Comparison of ENCODE assay signal across 12 cellular contexts in the genomic region with DNA sequence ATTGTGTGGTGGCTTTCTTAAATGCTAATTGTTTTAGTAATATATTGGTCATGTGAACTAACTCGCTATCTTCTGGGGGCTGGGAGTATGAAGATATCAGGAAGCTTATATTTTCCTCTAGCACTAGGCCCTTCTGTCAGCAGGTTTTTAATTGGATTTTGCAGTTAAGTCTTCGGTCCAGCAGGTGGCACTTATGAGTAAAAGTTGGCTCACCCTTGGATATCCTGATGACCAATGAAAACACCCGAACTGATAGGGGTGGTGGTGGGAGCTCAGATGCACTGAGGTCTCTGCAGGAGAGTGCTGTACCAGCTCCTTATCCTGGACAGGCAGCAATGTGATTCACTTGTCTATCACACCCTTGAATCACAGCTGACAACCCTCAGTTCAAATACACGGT.
DNase-seq lines count a peak whose midpoint lies in the region; ATAC-seq and TF ChIP-seq lines count a peak whose summit lies in the region.
"Had no signal": no experiment of that assay in that cellular context is flagged by ENCODE, and none has a peak within 500 bp of the region (broad histone marks: within the 10 kb centered on the region; RNA-seq: fewer than 3 reads in every experiment).

No MANE protein-coding gene starts in this region.

- DNase-seq in D341Med (ENCODE audit: low spot score) (peak; percentile 33), GM20000 (ENCODE audit: low spot score) (peak; percentile 1), NT2/D1 (ENCODE audit: low read depth, low spot score) (peak; percentile 9), hepatic stellate cell (ENCODE audit: low spot score) (peak; percentile 1), activated gamma-delta T cell treated with Interleukin-2 at 50 U/mL for 16 hours (no peak), lower leg skin (ENCODE audit: low spot score in 2 of 2) (no peak), pons (ENCODE audit: low spot score) (no peak)
- no peak for DNase-seq in activated CD4-positive, alpha-beta T cell treated with anti-CD3 and anti-CD28 coated beads for 36 hours
- DNase-seq: activated B cell treated with CpG ODN at 0.5 μM for 24 hours, anterior cingulate cortex, NCI-H1105 had no signal

- POLR2A ChIA-PET in activated CD4-positive, alpha-beta T cell treated with anti-CD3 and anti-CD28 coated beads for 36 hours (lab: Charles Lee), result interaction anchor here (0.6 kb wide), 1 partner anchor 642 kb away, joined by 3 read pairs; no protein-coding TSS in a partner anchor

- TF ChIP-seq CTCF in GM20000 (IDR thresholded peaks at IDR 0.05; ENCODE audit: extremely low read depth, missing control alignments), result no peak
- TF ChIP-seq CTCF in lower leg skin (IDR thresholded peaks at IDR 0.05), result no peak

- no peak overlapping the region for H3K9ac ChIP-seq in NT2/D1 (ENCODE audit: insufficient read length, low read depth)

- no peaks in the 10 kb centered on the region for H3K27me3 ChIP-seq in NT2/D1 (ENCODE audit: insufficient read depth, insufficient read length)

- H3K4me3 ChIP-seq in NT2/D1 (ENCODE audit: insufficient read length, low read depth) (no peak overlapping the region), lower leg skin (ENCODE audit: low read depth, poor library complexity, severe bottlenecking) (no peak overlapping the region)
- H3K4me3 ChIP-seq: prostate gland had no signal

- H3K4me1 ChIP-seq in NT2/D1 (ENCODE audit: insufficient read depth, insufficient read length), result no peaks in the 10 kb centered on the region
- H3K4me1 ChIP-seq: prostate gland had no signal

- H3K9me3 ChIP-seq in NT2/D1 (ENCODE audit: insufficient read depth, low read length), result no peaks in the 10 kb centered on the region
- H3K9me3 ChIP-seq: prostate gland had no signal

- intact Hi-C loops in activated CD4-positive, alpha-beta T cell treated with anti-CD3 and anti-CD28 coated beads for 36 hours (cut with DNase I, micrococcal nuclease), result no loop called here
- intact Hi-C loops in lower leg skin (cut with DNase I; ENCODE audit: low total_unique reads), result no loop called here

- H3K36me3 ChIP-seq in NT2/D1 (ENCODE audit: insufficient read depth, insufficient read length, low read length), result no peaks in the 10 kb centered on the region
- H3K36me3 ChIP-seq: prostate gland had no signal

- no peaks in the 10 kb centered on the region for H3K27me3 Mint-ChIP-seq in activated CD4-positive, alpha-beta T cell treated with anti-CD3 and anti-CD28 coated beads for 36 hours
- H3K27me3 Mint-ChIP-seq: activated B cell treated with CpG ODN at 0.5 μM for 24 hours had no signal

- CTCF ChIA-PET in activated CD4-positive, alpha-beta T cell treated with anti-CD3 and anti-CD28 coated beads for 36 hours (lab: Charles Lee), result no interaction called here

- no peak overlapping the region for H3K4me3 Mint-ChIP-seq in activated CD4-positive, alpha-beta T cell treated with anti-CD3 and anti-CD28 coated beads for 36 hours
- H3K4me3 Mint-ChIP-seq: activated B cell treated with CpG ODN at 0.5 μM for 24 hours had no signal

- no peak overlapping the region for H3K27ac Mint-ChIP-seq in activated CD4-positive, alpha-beta T cell treated with anti-CD3 and anti-CD28 coated beads for 36 hours
- H3K27ac Mint-ChIP-seq: activated B cell treated with CpG ODN at 0.5 μM for 24 hours had no signal

- TF ChIP-seq POLR2A in lower leg skin (IDR thresholded peaks at IDR 0.05), result no peak

- WGBS in lower leg skin, 2 donors, result 40 to 43% methylated on average over 3 to 4 of the region's 4 CpGs

- peaks cover 3% of the 10 kb centered on the region for H3K9me3 Mint-ChIP-seq in activated CD4-positive, alpha-beta T cell treated with anti-CD3 and anti-CD28 coated beads for 36 hours (ENCODE audit: low read depth)
- H3K9me3 Mint-ChIP-seq: activated B cell treated with CpG ODN at 0.5 μM for 24 hours had no signal

- no peaks in the 10 kb centered on the region for H3K4me1 Mint-ChIP-seq in activated CD4-positive, alpha-beta T cell treated with anti-CD3 and anti-CD28 coated beads for 36 hours
- H3K4me1 Mint-ChIP-seq: activated B cell treated with CpG ODN at 0.5 μM for 24 hours had no signal

- no peak for ATAC-seq in activated CD4-positive, alpha-beta T cell treated with anti-CD3 and anti-CD28 coated beads for 36 hours

- H3K36me3 Mint-ChIP-seq in activated CD4-positive, alpha-beta T cell treated with anti-CD3 and anti-CD28 coated beads for 36 hours (ENCODE audit: low read depth), result no peaks in the 10 kb centered on the region

Comparison
In these comparisons a context has a peak if more than half of its experiments do, and no peak if none do; other contexts are left out.
1. DNase-seq: peak in D341Med (single experiment), GM20000 (single experiment), NT2/D1 (single experiment) and hepatic stellate cell (single experiment); none in activated CD4-positive, alpha-beta T cell treated with anti-CD3 and anti-CD28 coated beads for 36 hours (single experiment), activated gamma-delta T cell treated with Interleukin-2 at 50 U/mL for 16 hours (single experiment), lower leg skin (0 of 2) and pons (single experiment).